In the genomic region with DNA sequence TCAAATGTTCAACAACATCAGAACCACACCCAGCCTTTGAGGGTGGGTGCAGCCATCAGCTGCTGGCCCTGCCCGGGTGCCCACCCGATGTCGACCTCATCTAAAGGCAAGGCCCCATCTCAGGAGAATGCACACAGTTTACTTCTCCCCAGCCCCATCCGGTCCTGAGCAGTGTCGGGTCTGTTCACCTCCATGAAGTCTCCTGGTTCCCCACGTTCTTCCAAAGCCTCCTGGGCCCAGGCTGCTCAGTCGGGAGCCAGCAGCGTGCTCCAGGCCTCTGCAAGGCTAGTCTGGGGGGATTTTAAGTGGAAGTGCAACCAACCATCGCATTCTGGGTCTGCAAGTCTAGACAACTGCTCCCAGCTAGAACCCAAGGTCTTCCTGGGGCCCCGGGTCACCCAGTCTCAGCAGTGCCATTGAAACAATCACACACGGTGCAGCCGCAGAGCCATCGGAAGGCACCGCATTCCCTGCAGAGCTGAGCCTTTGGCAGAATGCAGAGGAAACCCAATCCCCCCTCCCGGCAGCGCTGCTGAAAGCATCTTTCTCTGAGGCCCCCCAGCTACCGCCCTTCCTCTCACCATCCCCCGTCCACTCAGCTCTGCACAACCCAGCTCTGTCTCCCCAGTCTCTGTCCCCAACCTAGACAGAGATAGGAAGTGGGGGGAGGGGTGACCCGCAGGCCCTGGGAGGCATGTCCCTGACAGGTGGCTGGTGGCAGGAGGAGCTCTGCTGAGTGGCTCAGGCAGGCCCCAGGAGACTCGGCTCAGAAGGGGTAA, we compare ENCODE assay signal across 9 cellular contexts. TPM values are rescaled to one million over a fixed set of nuclear protein-coding genes. Genes with fewer than 3 reads are reported as not detected.
DNase-seq lines count a peak whose midpoint lies in the region; ATAC-seq and TF ChIP-seq lines count a peak whose summit lies in the region.
"Had no signal": no experiment of that assay in that cellular context is flagged by ENCODE, and none has a peak within 500 bp of the region (broad histone marks: within the 10 kb centered on the region; RNA-seq: fewer than 3 reads in every experiment).

No MANE protein-coding gene starts in this region.

- DNase-seq in NCI-H345 (lab: John Stamatoyannopoulos, UW) (peak; percentile 35), lower lobe of right lung (peak; percentile 49), omental fat pad (ENCODE audit: low spot score) (no peak), SHP77 treated with DMSO at 0.1 percent for 48 hours (lab: John Stamatoyannopoulos, UW) (no peak), NCI-H748 treated with DMSO at 0.1 percent for 48 hours (lab: John Stamatoyannopoulos, UW) (no peak), foreskin fibroblast (no peak)

- peak; percentile 16 for TF ChIP-seq POLR2A in GM18526 (IDR thresholded peaks at IDR 0.05; ENCODE audit: extremely low read depth, insufficient read length)

- TF ChIP-seq CTCF in lower lobe of right lung (IDR thresholded peaks at IDR 0.05) (no peak), omental fat pad (IDR thresholded peaks at IDR 0.05) (no peak), foreskin fibroblast (IDR thresholded peaks at IDR 0.05; ENCODE audit: low read depth, low read length) (no peak)

- no peaks in the 10 kb centered on the region for H3K36me3 ChIP-seq in lower lobe of right lung
- H3K36me3 ChIP-seq: cardiac muscle cell had no signal

- peaks cover 13% of the 10 kb centered on the region for H3K4me1 ChIP-seq in lower lobe of right lung

- H3K27ac ChIP-seq in lower lobe of right lung: no peak overlapping the region
- H3K27ac ChIP-seq: cardiac muscle cell had no signal

- intact Hi-C loops in lower lobe of right lung (cut with DNase I): no loop called here

- no peak overlapping the region for H3K4me3 ChIP-seq in lower lobe of right lung
- H3K4me3 ChIP-seq in foreskin fibroblast (ENCODE audit: low read depth in 1 of 2, low read length in 2 of 2): no peak overlapping the region
- H3K4me3 ChIP-seq: cardiac muscle cell had no signal

- peak; percentile 74 for ATAC-seq in GM21619 (IDR thresholded peaks at IDR 0.05; ENCODE audit: unreplicated experiment)
- peak in 1 of 2 donors; percentile 21 for ATAC-seq in lower lobe of right lung
- ATAC-seq in omental fat pad (ENCODE audit: low FRiP score): no peak

- H3K27me3 ChIP-seq in lower lobe of right lung (ENCODE audit: low read depth): no peaks in the 10 kb centered on the region
- H3K27me3 ChIP-seq: cardiac muscle cell had no signal

- H3K9me3 ChIP-seq in lower lobe of right lung: no peaks in the 10 kb centered on the region

RNA-seq across cellular contexts. Expression of a gene that starts 8.5 kb away (rescaled TPM):
- total RNA-seq in lower lobe of right lung (0.09 TPM), omental fat pad (under 1 TPM; 0.19 to 0.47 (median 0.25) TPM)

RNA-seq across cellular contexts. Expression of a gene that starts 29.9 kb away (rescaled TPM):
- total RNA-seq in lower lobe of right lung (0.71 TPM), omental fat pad (1 to 10 TPM in 1 of 4 donors, under 1 TPM in 3; 0.28 to 1.6 (median 0.57) TPM)

RNA-seq across cellular contexts. Expression of a gene that starts 47.8 kb away (rescaled TPM):
- 12.4 TPM for total RNA-seq in lower lobe of right lung
- total RNA-seq in omental fat pad: 10 to 100 TPM in 3 of 4 donors, 1 to 10 TPM in 1; 7.3 to 15.8 (median 12.5) TPM

RNA-seq across cellular contexts. Expression of a gene that starts 50.2 kb away (rescaled TPM):
- total RNA-seq in lower lobe of right lung: not detected
- total RNA-seq in omental fat pad: 1 to 10 TPM in 2 of 4 donors, not detected in 2; 1.1 to 1.9 TPM

Comparison
In these comparisons a context has a peak if more than half of its experiments do, and no peak if none do; other contexts are left out.
1. DNase-seq: peak in NCI-H345 (single experiment) and lower lobe of right lung (single experiment); none in omental fat pad (single experiment), SHP77 treated with DMSO at 0.1 percent for 48 hours (single experiment), NCI-H748 treated with DMSO at 0.1 percent for 48 hours (single experiment) and foreskin fibroblast (0 of 2).